In genomic region chr16:4674926-4675530, GRCh38 we compare ENCODE assay signal across 21 cellular contexts. TPM values are rescaled to one million over a fixed set of nuclear protein-coding genes. Genes with fewer than 3 reads are reported as not detected.
DNase-seq lines count a peak whose midpoint lies in the region; ATAC-seq, FAIRE-seq and TF ChIP-seq lines count a peak whose summit lies in the region.
"Had no signal": no experiment of that assay in that cellular context is flagged by ENCODE, and none has a peak within 500 bp of the region (broad histone marks: within the 10 kb centered on the region; RNA-seq: fewer than 3 reads in every experiment).

No MANE protein-coding gene starts in this region.

- peak overlapping the region; percentile 46; the same call in 1 of the 2 replicates for H3K4me2 ChIP-seq in KMS-11
- no peak overlapping the region for H3K4me2 ChIP-seq in K562 (ENCODE audit: insufficient read depth, low read length)
- H3K4me2 ChIP-seq: A549 had no signal

- H3K4me1 ChIP-seq in KMS-11 (ENCODE audit: low read depth, poor library complexity, severe bottlenecking), result peaks cover 43% of the 10 kb centered on the region
- H3K4me1 ChIP-seq in K562 (replicated peaks in 1 of 2; ENCODE audit: control insufficient read depth in 2 of 2, insufficient read depth in 2 of 2, low read length in 2 of 2), result peaks cover 0 to 38% of the 10 kb centered on the region in 2 experiments; a peak in 2 of 5 replicates
- H3K4me1 ChIP-seq: A549, SJCRH30 had no signal

- H4K20me1 ChIP-seq in KMS-11 (ENCODE audit: insufficient read depth) (no peaks in the 10 kb centered on the region), K562 (replicated peaks; ENCODE audit: control insufficient read depth, insufficient read depth, low read length) (no peaks in the 10 kb centered on the region)

- no peaks in the 10 kb centered on the region for H3K36me3 ChIP-seq in KMS-11 (ENCODE audit: insufficient read depth)
- H3K36me3 ChIP-seq in K562 (ENCODE audit: control insufficient read depth, insufficient read depth, low read length), result peaks cover 32% of the 10 kb centered on the region; the same call in 1 of the 3 replicates
- H3K36me3 ChIP-seq: SJCRH30 had no signal

- 95% methylated on average over 9 of the region's 9 CpGs for WGBS in K562 (ENCODE audit: insufficient coverage, low coverage, missing lambda C conversion rate)
- WGBS in lower leg skin, 2 donors, result 93 to 95% methylated on average over 9 of the region's 9 CpGs

- H3K9me3 Mint-ChIP-seq in activated CD4-positive, alpha-beta T cell treated with anti-CD3 and anti-CD28 coated beads, Interleukin-2, amount 10 ng/mL, durations not matched to agents 7 days and 5 days, result no peaks in the 10 kb centered on the region
- no peaks in the 10 kb centered on the region for H3K9me3 Mint-ChIP-seq in natural killer cell
- H3K9me3 Mint-ChIP-seq: H9 had no signal

- in situ Hi-C loops in K562 (cut with MboI), result no loop called here

- no peak for DNase-seq in activated CD4-positive, alpha-beta T cell treated with anti-CD3 and anti-CD28 coated beads, Interleukin-2, amount 10 ng/mL, durations not matched to agents 7 days and 5 days
- no peak for DNase-seq in activated CD4-positive, alpha-beta T cell treated with anti-CD3 and anti-CD28 coated beads, Interleukin-2, amount 50 U/mL, for 48 hours
- no peak for DNase-seq in K562 (ENCODE audit: extremely low read depth in 1 of 4, low spot score in 3 of 4)
- no peak for DNase-seq in natural killer cell
- DNase-seq in lower leg skin (ENCODE audit: low spot score in 2 of 2), result no peak
- DNase-seq: activated CD4-positive, alpha-beta T cell treated with anti-CD3 and anti-CD28 coated beads, Interleukin-2, amount 50 U/mL, for 4 hours; DND-41; esophagus squamous epithelium; H9; islet precursor cell; mesenchymal stem cell; NCI-H1105 treated with DMSO at 0.1 percent for 48 hours; NCI-H2171; NCI-H69; SJCRH30 had no signal

- ATAC-seq in K562 (no peak), natural killer cell (no peak), GM21786 (IDR thresholded peaks at IDR 0.05; ENCODE audit: unreplicated experiment) (no peak), HG03520 (IDR thresholded peaks at IDR 0.05; ENCODE audit: unreplicated experiment) (no peak)
- ATAC-seq: A549 had no signal

- no peaks in the 10 kb centered on the region for H3K27me3 Mint-ChIP-seq in activated CD4-positive, alpha-beta T cell treated with anti-CD3 and anti-CD28 coated beads, Interleukin-2, amount 10 ng/mL, durations not matched to agents 7 days and 5 days
- H3K27me3 Mint-ChIP-seq in natural killer cell (ENCODE audit: low read depth in 2 of 2), result no peaks in the 10 kb centered on the region

- H2AFZ ChIP-seq in KMS-11 (ENCODE audit: low read depth) (no peak overlapping the region), K562 (ENCODE audit: low read depth, low read length) (no peak overlapping the region)

- CTCF ChIA-PET in activated CD4-positive, alpha-beta T cell treated with anti-CD3 and anti-CD28 coated beads, Interleukin-2, amount 10 ng/mL, durations not matched to agents 7 days and 5 days (lab: Charles Lee), result interaction anchor here (0.6 to 0.8 kb wide), 2 partner anchors 10 to 13 kb away, joined by 3 read pairs; no protein-coding TSS in a partner anchor
- CTCF ChIA-PET in K562 (lab: Yijun Ruan, JAX; ENCODE audit: low intra/inter-chr PET ratio), result no interaction called here

- no peaks in the 10 kb centered on the region for H3K9me1 ChIP-seq in K562 (ENCODE audit: control insufficient read depth, insufficient read depth, low read length)

- H3K27me3 ChIP-seq in KMS-11 (ENCODE audit: insufficient read depth, low read depth) (no peaks in the 10 kb centered on the region), K562 (ENCODE audit: control insufficient read depth in 2 of 2, insufficient read depth in 2 of 2, low read length in 2 of 2) (no peaks in the 10 kb centered on the region)
- H3K27me3 ChIP-seq: esophagus squamous epithelium, right atrium auricular region, SJCRH30, vagina had no signal

- peaks cover 37% of the 10 kb centered on the region for H3K4me1 Mint-ChIP-seq in activated CD4-positive, alpha-beta T cell treated with anti-CD3 and anti-CD28 coated beads, Interleukin-2, amount 10 ng/mL, durations not matched to agents 7 days and 5 days
- peaks cover 18 to 29% of the 10 kb centered on the region in 2 donors for H3K4me1 Mint-ChIP-seq in natural killer cell

- TF ChIP-seq EP300 in K562 (IDR thresholded peaks at IDR 0.05; ENCODE audit: low read length), result no peak

- H3K4me3 ChIP-seq in KMS-11 (IDR thresholded peaks at IDR 0.05; ENCODE audit: insufficient read depth, low read depth, low read length) (no peak overlapping the region), K562 (no peak overlapping the region), lower leg skin (ENCODE audit: low read depth, poor library complexity, severe bottlenecking) (no peak overlapping the region)
- H3K4me3 ChIP-seq: A549, esophagus squamous epithelium, right atrium auricular region, SJCRH30, vagina had no signal

- no peak for TF ChIP-seq RAD21 in K562 (CRISPR knock-in tag; conservative IDR thresholded peaks at IDR 0.05 in 1 of 2, IDR thresholded peaks at IDR 0.05 in 1 of 2)

- H3K27ac Mint-ChIP-seq in activated CD4-positive, alpha-beta T cell treated with anti-CD3 and anti-CD28 coated beads, Interleukin-2, amount 10 ng/mL, durations not matched to agents 7 days and 5 days, result peak overlapping the region; percentile 99
- peak overlapping the region; percentile 81 to 92 for H3K27ac Mint-ChIP-seq in natural killer cell

- POLR2A ChIA-PET in activated CD4-positive, alpha-beta T cell treated with anti-CD3 and anti-CD28 coated beads, Interleukin-2, amount 10 ng/mL, durations not matched to agents 7 days and 5 days (lab: Charles Lee), result no interaction called here
- POLR2A ChIA-PET in K562 (lab: Yijun Ruan, JAX), result interaction anchor here (0.7 to 0.8 kb wide), 3 partner anchors 18 to 1232 kb away, joined by 3 read pairs; partner anchors contain the start of genes NAA60, NUDT16L1 and ZNF597

- FAIRE-seq in K562 (lab: Jason Lieb, UNC), result no peak
- FAIRE-seq: A549 had no signal

- no peaks in the 10 kb centered on the region for H3K9me3 ChIP-seq in K562 (replicated peaks; ENCODE audit: control insufficient read depth, insufficient read depth, low read depth, low read length)
- H3K9me3 ChIP-seq: A549, esophagus squamous epithelium, right atrium auricular region, SJCRH30, vagina had no signal

- intact Hi-C loops in K562 (cut with micrococcal nuclease) (no loop called here), natural killer cell (cut with micrococcal nuclease) (no loop called here), lower leg skin (cut with DNase I; ENCODE audit: low total_unique reads) (no loop called here)

- H3K9ac ChIP-seq in KMS-11 (no peak overlapping the region), K562 (ENCODE audit: insufficient read depth in 1 of 2, low read depth in 2 of 2, low read length in 2 of 2) (no peak overlapping the region)

- no TSS peak for BruUV-seq in K562 (replicated peaks; lab: Mats Ljungman, UMichigan)

- TF ChIP-seq CTCF in KMS-11 (conservative IDR thresholded peaks at IDR 0.05; ENCODE audit: low read depth, low read length) (no peak), K562 (IDR thresholded peaks at IDR 0.05 in 2 of 3, conservative IDR thresholded peaks at IDR 0.05 in 1 of 3; ENCODE audit: insufficient read depth in 2 of 3, low read depth in 1 of 3, low read length in 3 of 3) (no peak), natural killer cell (IDR thresholded peaks at IDR 0.05) (no peak), lower leg skin (IDR thresholded peaks at IDR 0.05) (no peak)

- no peak overlapping the region for H3K4me3 Mint-ChIP-seq in activated CD4-positive, alpha-beta T cell treated with anti-CD3 and anti-CD28 coated beads, Interleukin-2, amount 10 ng/mL, durations not matched to agents 7 days and 5 days
- H3K4me3 Mint-ChIP-seq in natural killer cell, result no peak overlapping the region
- H3K4me3 Mint-ChIP-seq: H9 had no signal

- H3K27ac ChIP-seq in KMS-11 (peak overlapping the region; percentile 88), K562 (ENCODE audit: extremely low read depth, low read depth, low read length) (no peak overlapping the region)
- H3K27ac ChIP-seq: A549, SJCRH30, vagina had no signal

- peaks cover 26% of the 10 kb centered on the region for H3K36me3 Mint-ChIP-seq in activated CD4-positive, alpha-beta T cell treated with anti-CD3 and anti-CD28 coated beads, Interleukin-2, amount 10 ng/mL, durations not matched to agents 7 days and 5 days (ENCODE audit: low read depth)
- H3K36me3 Mint-ChIP-seq in natural killer cell, result no peaks in the 10 kb centered on the region

- H3K79me2 ChIP-seq in KMS-11 (ENCODE audit: insufficient read depth, low read depth) (peaks cover 5% of the 10 kb centered on the region; the same call in 1 of the 2 replicates), K562 (ENCODE audit: control insufficient read depth, insufficient read depth, low read length) (no peaks in the 10 kb centered on the region)

- TF ChIP-seq POLR2A in K562 (conservative IDR thresholded peaks at IDR 0.05) (no peak), lower leg skin (IDR thresholded peaks at IDR 0.05) (no peak)

RNA-seq across cellular contexts. Expression of gene NUDT16L1, which starts 18.3 kb away (rescaled TPM):
- 10 to 100 TPM; 32.3 to 35.5 TPM for total RNA-seq in activated CD4-positive, alpha-beta T cell treated with anti-CD3 and anti-CD28 coated beads, Interleukin-2, amount 10 ng/mL, durations not matched to agents 7 days and 5 days
- total RNA-seq in K562 (2011; cell fraction: chromatin; rRNA removed; ENCODE audit: low replicate concordance), result 12.3 and 32.4 TPM in 2 replicates
- total RNA-seq in K562 (2011; cell fraction: nucleolus; rRNA removed), result 30.5 and 32.1 TPM in 2 replicates
- total RNA-seq in K562 (2011; cell fraction: nucleoplasm; rRNA removed), result 19.6 TPM in 2 replicates
- total RNA-seq in K562 (2014; rRNA removed) (35.7 and 37.0 TPM in 2 replicates), K562 (2014; rRNA removed; fragmentation: Illumina TruSeq; extraction: Trizol) (5.9 and 8.6 TPM in 2 replicates), K562 (2015; rRNA removed; fragmentation: Illumina TruSeq; extraction: Trizol) (13.7 and 13.8 TPM in 2 replicates), K562 (2021) (33.1 and 34.9 TPM in 2 replicates), natural killer cell (10 to 100 TPM; 30.8 to 39.1 (median 35.0) TPM), lower leg skin (10 to 100 TPM; 18.5 to 27.8 (median 23.6) TPM)
- polyA plus RNA-seq in K562 (2011; rRNA removed) (14.6 and 20.1 TPM in 2 replicates), K562 (2014; fragmentation: Illumina TruSeq; extraction: Trizol) (10.1 and 14.7 TPM in 2 replicates), K562 (2014; fragmentation: Nextera tagmentation; extraction: Ambion mirVana) (1 to 10 TPM; 1.4 to 1.9 TPM), K562 (2014; rRNA removed) (37.6 and 39.9 TPM in 2 replicates)
- 25.7 and 57.0 TPM in 2 replicates for polyA plus RNA-seq in K562 (2011; cell fraction: cytosol; rRNA removed)
- 28.9 and 31.1 TPM in 2 replicates for polyA plus RNA-seq in K562 (2011; cell fraction: nucleus; rRNA removed)
- polyA plus RNA-seq in K562 (2012), result 18.7 and 22.2 TPM in 2 replicates
- 4.1 and 5.1 TPM in 2 replicates for polyA minus RNA-seq in K562 (2011; rRNA and poly(A)+ RNA removed)
- 7.0 and 11.2 TPM in 2 replicates for polyA minus RNA-seq in K562 (2011; cell fraction: cytosol; rRNA and poly(A)+ RNA removed)
- polyA minus RNA-seq in K562 (2011; cell fraction: nucleus; rRNA and poly(A)+ RNA removed), result 10.1 and 11.6 TPM in 2 replicates

RNA-seq across cellular contexts. Expression of gene MGRN1, which starts 50.4 kb away (rescaled TPM):
- total RNA-seq in activated CD4-positive, alpha-beta T cell treated with anti-CD3 and anti-CD28 coated beads, Interleukin-2, amount 10 ng/mL, durations not matched to agents 7 days and 5 days, result 10 to 100 TPM; 74.4 to 79.5 TPM
- total RNA-seq in K562 (2011; cell fraction: chromatin; rRNA removed; ENCODE audit: low replicate concordance), result 41.1 and 92.0 TPM in 2 replicates
- 34.2 and 37.4 TPM in 2 replicates for total RNA-seq in K562 (2011; cell fraction: nucleolus; rRNA removed)
- total RNA-seq in K562 (2011; cell fraction: nucleoplasm; rRNA removed), result 33.4 and 44.4 TPM in 2 replicates
- total RNA-seq in K562 (2014; rRNA removed), result 11.6 and 15.7 TPM in 2 replicates
- 3.4 and 3.5 TPM in 2 replicates for total RNA-seq in K562 (2014; rRNA removed; fragmentation: Illumina TruSeq; extraction: Trizol)
- total RNA-seq in K562 (2015; rRNA removed; fragmentation: Illumina TruSeq; extraction: Trizol), result 6.0 and 6.8 TPM in 2 replicates
- 35.2 and 37.9 TPM in 2 replicates for total RNA-seq in K562 (2021)
- polyA plus RNA-seq in K562 (2011; rRNA removed), result 2.7 and 5.0 TPM in 2 replicates
- polyA plus RNA-seq in K562 (2011; cell fraction: cytosol; rRNA removed), result 2.9 and 4.6 TPM in 2 replicates
- 15.2 and 25.7 TPM in 2 replicates for polyA plus RNA-seq in K562 (2011; cell fraction: nucleus; rRNA removed)
- 21.1 and 24.5 TPM in 2 replicates for polyA plus RNA-seq in K562 (2012)
- 8.5 and 17.4 TPM in 2 replicates for polyA plus RNA-seq in K562 (2014; fragmentation: Illumina TruSeq; extraction: Trizol)
- under 1 TPM; 0.15 to 0.27 TPM for polyA plus RNA-seq in K562 (2014; fragmentation: Nextera tagmentation; extraction: Ambion mirVana)
- polyA plus RNA-seq in K562 (2014; rRNA removed), result 11.2 and 13.0 TPM in 2 replicates
- 5.9 and 6.1 TPM in 2 replicates for polyA minus RNA-seq in K562 (2011; rRNA and poly(A)+ RNA removed)
- 14.1 and 21.3 TPM in 2 replicates for polyA minus RNA-seq in K562 (2011; cell fraction: cytosol; rRNA and poly(A)+ RNA removed)
- 10.2 and 16.8 TPM in 2 replicates for polyA minus RNA-seq in K562 (2011; cell fraction: nucleus; rRNA and poly(A)+ RNA removed)
- total RNA-seq in natural killer cell, result 100 to 1,000 TPM; 102 to 106 (median 105) TPM
- 10 to 100 TPM; 35.3 to 53.4 (median 40.1) TPM for total RNA-seq in lower leg skin

RNA-seq across cellular contexts. Expression of gene ANKS3, which starts 59.0 kb away (rescaled TPM):
- 10 to 100 TPM; 12.4 to 16.7 TPM for total RNA-seq in activated CD4-positive, alpha-beta T cell treated with anti-CD3 and anti-CD28 coated beads, Interleukin-2, amount 10 ng/mL, durations not matched to agents 7 days and 5 days
- 131 and 242 TPM in 2 replicates for total RNA-seq in K562 (2011; cell fraction: chromatin; rRNA removed; ENCODE audit: low replicate concordance)
- 131 and 135 TPM in 2 replicates for total RNA-seq in K562 (2011; cell fraction: nucleolus; rRNA removed)
- 120 and 128 TPM in 2 replicates for total RNA-seq in K562 (2011; cell fraction: nucleoplasm; rRNA removed)
- total RNA-seq in K562 (2014; rRNA removed), result 21.5 and 21.9 TPM in 2 replicates
- total RNA-seq in K562 (2014; rRNA removed; fragmentation: Illumina TruSeq; extraction: Trizol), result 8.0 and 12.0 TPM in 2 replicates
- 14.8 and 15.6 TPM in 2 replicates for total RNA-seq in K562 (2015; rRNA removed; fragmentation: Illumina TruSeq; extraction: Trizol)
- total RNA-seq in K562 (2021), result 22.1 and 25.7 TPM in 2 replicates
- 17.2 and 21.5 TPM in 2 replicates for polyA plus RNA-seq in K562 (2011; rRNA removed)
- 15.2 and 18.4 TPM in 2 replicates for polyA plus RNA-seq in K562 (2011; cell fraction: cytosol; rRNA removed)
- polyA plus RNA-seq in K562 (2011; cell fraction: nucleus; rRNA removed), result 68.8 and 84.5 TPM in 2 replicates
- polyA plus RNA-seq in K562 (2012), result 11.9 and 13.9 TPM in 2 replicates
- 9.3 and 11.4 TPM in 2 replicates for polyA plus RNA-seq in K562 (2014; fragmentation: Illumina TruSeq; extraction: Trizol)
- under 1 TPM; 0.43 to 0.66 TPM for polyA plus RNA-seq in K562 (2014; fragmentation: Nextera tagmentation; extraction: Ambion mirVana)
- 23.4 and 23.7 TPM in 2 replicates for polyA plus RNA-seq in K562 (2014; rRNA removed)
- polyA minus RNA-seq in K562 (2011; rRNA and poly(A)+ RNA removed), result 29.5 and 35.6 TPM in 2 replicates
- 11.2 and 13.6 TPM in 2 replicates for polyA minus RNA-seq in K562 (2011; cell fraction: cytosol; rRNA and poly(A)+ RNA removed)
- polyA minus RNA-seq in K562 (2011; cell fraction: nucleus; rRNA and poly(A)+ RNA removed), result 34.1 and 41.4 TPM in 2 replicates
- total RNA-seq in natural killer cell, result 10 to 100 TPM; 19.7 to 20.8 (median 20.5) TPM
- 10 to 100 TPM; 10.4 to 28.8 (median 17.4) TPM for total RNA-seq in lower leg skin

RNA-seq across cellular contexts. Expression of gene DNAAF8, which starts 59.3 kb away (rescaled TPM):
- under 1 TPM; 0.21 to 0.40 TPM for total RNA-seq in activated CD4-positive, alpha-beta T cell treated with anti-CD3 and anti-CD28 coated beads, Interleukin-2, amount 10 ng/mL, durations not matched to agents 7 days and 5 days
- total RNA-seq in K562 (2011; cell fraction: chromatin; rRNA removed; ENCODE audit: low replicate concordance), result 0.19 TPM in 1 of 2 replicates, not detected in the other
- 0.33 and 0.39 TPM in 2 replicates for total RNA-seq in K562 (2011; cell fraction: nucleolus; rRNA removed)
- total RNA-seq in K562 (2011; cell fraction: nucleoplasm; rRNA removed), result 0.15 TPM in 2 replicates
- total RNA-seq in K562 (2014; rRNA removed), result not detected in 2 replicates
- total RNA-seq in K562 (2014; rRNA removed; fragmentation: Illumina TruSeq; extraction: Trizol), result not detected in 2 replicates
- not detected in 2 replicates for total RNA-seq in K562 (2015; rRNA removed; fragmentation: Illumina TruSeq; extraction: Trizol)
- not detected in 2 replicates for total RNA-seq in K562 (2021)
- 0.04 and 0.11 TPM in 2 replicates for polyA plus RNA-seq in K562 (2011; rRNA removed)
- polyA plus RNA-seq in K562 (2011; cell fraction: cytosol; rRNA removed), result 0.07 and 0.10 TPM in 2 replicates
- 0.07 and 0.40 TPM in 2 replicates for polyA plus RNA-seq in K562 (2011; cell fraction: nucleus; rRNA removed)
- polyA plus RNA-seq in K562 (2012), result 0.16 and 0.26 TPM in 2 replicates
- 0.10 TPM in 1 of 2 replicates, not detected in the other for polyA plus RNA-seq in K562 (2014; fragmentation: Illumina TruSeq; extraction: Trizol)
- polyA plus RNA-seq in K562 (2014; fragmentation: Nextera tagmentation; extraction: Ambion mirVana), result not detected
- 0.12 TPM in 1 of 2 replicates, not detected in the other for polyA plus RNA-seq in K562 (2014; rRNA removed)
- polyA minus RNA-seq in K562 (2011; rRNA and poly(A)+ RNA removed), result not detected in 2 replicates
- not detected in 2 replicates for polyA minus RNA-seq in K562 (2011; cell fraction: cytosol; rRNA and poly(A)+ RNA removed)
- 0.33 TPM in 1 of 2 replicates, not detected in the other for polyA minus RNA-seq in K562 (2011; cell fraction: nucleus; rRNA and poly(A)+ RNA removed)
- total RNA-seq in natural killer cell, result under 1 TPM in 1 of 3 donors, not detected in 2; 0.54 TPM
- 1 to 10 TPM in 1 of 4 donors, under 1 TPM in 1, not detected in 2; 0.16 to 1.4 TPM for total RNA-seq in lower leg skin
- total RNA-seq: vagina had no signal
